15 cellular contexts compared by ENCODE assay signal in the genomic region with DNA sequence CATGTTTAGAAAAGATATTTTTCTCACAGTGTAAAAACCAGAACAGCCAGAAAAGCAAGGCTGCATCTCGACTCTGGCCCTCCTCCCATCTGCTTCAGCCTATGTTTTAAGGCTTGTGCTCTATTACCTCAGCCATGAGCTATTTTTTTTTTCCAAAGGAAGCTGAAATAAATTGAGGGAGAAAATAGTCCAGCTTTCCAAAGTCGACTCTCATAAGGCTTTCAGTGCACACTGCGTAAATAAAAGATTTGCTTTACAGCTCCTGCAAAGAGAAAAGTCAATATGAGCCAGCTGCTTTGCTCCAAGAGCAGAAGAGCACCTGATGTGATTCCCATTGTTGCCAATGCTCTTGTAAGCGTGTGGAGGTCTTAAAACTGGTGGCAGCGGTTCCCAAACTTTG. TPM values are rescaled to one million over a fixed set of nuclear protein-coding genes. Genes with fewer than 3 reads are reported as not detected.
DNase-seq lines count a peak whose midpoint lies in the region; TF ChIP-seq lines count a peak whose summit lies in the region.
"Had no signal": no experiment of that assay in that cellular context is flagged by ENCODE, and none has a peak within 500 bp of the region (broad histone marks: within the 10 kb centered on the region; RNA-seq: fewer than 3 reads in every experiment).

No MANE protein-coding gene starts in this region.

- intact Hi-C loops in dorsolateral prefrontal cortex (cut with DNase I), result no loop called here

- H3K4me3 Mint-ChIP-seq in progenitor cell of endocrine pancreas (ENCODE audit: low read depth), result no peak overlapping the region
- H3K4me3 Mint-ChIP-seq: effector memory CD8-positive, alpha-beta T cell had no signal

- H3K27ac Mint-ChIP-seq in progenitor cell of endocrine pancreas, result peak overlapping the region; percentile 78
- H3K27ac Mint-ChIP-seq: activated naive CD4-positive, alpha-beta T cell treated with anti-CD3 and anti-CD28 coated beads, Interleukin-2, amount 50 U/mL, for 72 hours; effector memory CD8-positive, alpha-beta T cell had no signal

- H3K36me3 ChIP-seq in SJCRH30, result no peaks in the 10 kb centered on the region
- H3K36me3 ChIP-seq: BLaER1 had no signal

- H3K9me3 ChIP-seq in SJCRH30 (replicated peaks), result no peaks in the 10 kb centered on the region
- H3K9me3 ChIP-seq: BLaER1 had no signal

- no peaks in the 10 kb centered on the region for H3K36me3 Mint-ChIP-seq in progenitor cell of endocrine pancreas (ENCODE audit: insufficient read depth)
- H3K36me3 Mint-ChIP-seq: activated naive CD4-positive, alpha-beta T cell treated with anti-CD3 and anti-CD28 coated beads, Interleukin-2, amount 50 U/mL, for 72 hours had no signal

- peak overlapping the region in 50 of 59 donors; percentile 10 to 82 (median 55) for H3K27ac ChIP-seq in dorsolateral prefrontal cortex
- no peak overlapping the region for H3K27ac ChIP-seq in SJCRH30
- H3K27ac ChIP-seq: BLaER1, foreskin keratinocyte had no signal

- H3K4me1 ChIP-seq in SJCRH30, result peaks cover 11% of the 10 kb centered on the region
- H3K4me1 ChIP-seq: BLaER1, foreskin keratinocyte had no signal

- H3K9me3 Mint-ChIP-seq in progenitor cell of endocrine pancreas (ENCODE audit: low read depth), result no peaks in the 10 kb centered on the region
- H3K9me3 Mint-ChIP-seq: activated naive CD4-positive, alpha-beta T cell treated with anti-CD3 and anti-CD28 coated beads, Interleukin-2, amount 50 U/mL, for 72 hours; effector memory CD8-positive, alpha-beta T cell had no signal

- H3K4me3 ChIP-seq in dorsolateral prefrontal cortex, result no peak overlapping the region
- no peak overlapping the region for H3K4me3 ChIP-seq in SJCRH30
- H3K4me3 ChIP-seq: BLaER1 had no signal

- TF ChIP-seq CTCF in dorsolateral prefrontal cortex (IDR thresholded peaks at IDR 0.05 in 54 of 56, conservative IDR thresholded peaks at IDR 0.05 in 2 of 56; ENCODE audit: low read depth in 1 of 56, partially characterized antibody in 56 of 56) (no peak), progenitor cell of endocrine pancreas (IDR thresholded peaks at IDR 0.05; ENCODE audit: unreplicated experiment) (no peak)

- peaks cover 10% of the 10 kb centered on the region for H3K4me1 Mint-ChIP-seq in progenitor cell of endocrine pancreas (ENCODE audit: low read depth)

- H3K27me3 ChIP-seq in dorsolateral prefrontal cortex (no peaks in the 10 kb centered on the region), SJCRH30 (no peaks in the 10 kb centered on the region)
- H3K27me3 ChIP-seq: BLaER1 had no signal

- H3K27me3 Mint-ChIP-seq in progenitor cell of endocrine pancreas, result no peaks in the 10 kb centered on the region

- DNase-seq in DMS53 (lab: John Stamatoyannopoulos, UW), result peak; percentile 91
- DNase-seq in NCI-H146 (lab: John Stamatoyannopoulos, UW), result peak; percentile 46
- DNase-seq in dorsolateral prefrontal cortex, result peak in 2 of 10 donors; percentile 41 to 57
- DNase-seq in progenitor cell of endocrine pancreas (ENCODE audit: low spot score, unreplicated experiment), result no peak
- DNase-seq in hypothalamus (lab: John Stamatoyannopoulos, UW), result no peak
- no peak for DNase-seq in KG1 (lab: John Stamatoyannopoulos, UW)
- DNase-seq in SJCRH30, result no peak
- DNase-seq: effector memory CD8-positive, alpha-beta T cell; foreskin keratinocyte; midbrain; NCI-H524 had no signal

RNA-seq across cellular contexts. Expression of a gene that starts 26.7 kb away (rescaled TPM):
- total RNA-seq in dorsolateral prefrontal cortex (100 to 1,000 TPM in 100 of 120 experiments, 10 to 100 TPM in 20; 40.1 to 220 (median 136) TPM), progenitor cell of endocrine pancreas (6.4 and 7.9 TPM in 2 replicates)
- total RNA-seq in SJCRH30 (2014; rRNA removed; shearing (Covaris generic)), result not detected in 2 replicates
- total RNA-seq: foreskin keratinocyte; subcutaneous adipose tissue; T-helper 1 cell treated with Interleukin-12 subunit alpha and Interleukin-12 subunit beta and Interleukin-4 antibody, amounts not matched to agents 30 ng/mL and 1 ng/mL, for 36 hours had no signal

RNA-seq across cellular contexts. Expression of a gene that starts 29.4 kb away (rescaled TPM):
- 10 to 100 TPM in 119 of 120 experiments, 1 to 10 TPM in 1; 9.8 to 63.1 (median 38.4) TPM for total RNA-seq in dorsolateral prefrontal cortex
- 4.0 and 5.0 TPM in 2 replicates for total RNA-seq in progenitor cell of endocrine pancreas
- total RNA-seq in SJCRH30 (2014; rRNA removed; shearing (Covaris generic)), result 2.0 and 2.9 TPM in 2 replicates

RNA-seq across cellular contexts. Expression of a gene that starts 43.4 kb away (rescaled TPM):
- 100 to 1,000 TPM; 156 to 398 (median 304) TPM for total RNA-seq in dorsolateral prefrontal cortex
- total RNA-seq in progenitor cell of endocrine pancreas, result 7.4 and 8.1 TPM in 2 replicates
- 3.1 and 3.2 TPM in 2 replicates for total RNA-seq in SJCRH30 (2014; rRNA removed; shearing (Covaris generic))

Comparison
In these comparisons a context has a peak if more than half of its experiments do, and no peak if none do; other contexts are left out.
1. DNase-seq: peak in DMS53 (single experiment) and NCI-H146 (single experiment); none in progenitor cell of endocrine pancreas (single experiment), hypothalamus (0 of 51), KG1 (single experiment) and SJCRH30 (0 of 2).
2. RNA of a gene that starts 43.4 kb away (total RNA-seq): 156 to 398 TPM in dorsolateral prefrontal cortex; 7.4 to 8.1 TPM in progenitor cell of endocrine pancreas and 3.1 to 3.2 TPM in SJCRH30; every median in the first group is over 10 times any median in the second.